Comparison of ENCODE assay signal across 18 cellular contexts in genomic region chr15:72857331-72858065, GRCh38.
DNase-seq lines count a peak whose midpoint lies in the region; FAIRE-seq and TF ChIP-seq lines count a peak whose summit lies in the region.
"Had no signal": no experiment of that assay in that cellular context is flagged by ENCODE, and none has a peak within 500 bp of the region (broad histone marks: within the 10 kb centered on the region; RNA-seq: fewer than 3 reads in every experiment).

No MANE protein-coding gene starts in this region.

- H3K79me2 ChIP-seq in OCI-LY7 (ENCODE audit: insufficient read depth, low read depth, low read length), result no peaks in the 10 kb centered on the region

- no peaks in the 10 kb centered on the region for H3K4me1 ChIP-seq in OCI-LY7 (ENCODE audit: insufficient read depth, low read length, poor library complexity, severe bottlenecking)
- H3K4me1 ChIP-seq in stomach, result no peaks in the 10 kb centered on the region
- H3K4me1 ChIP-seq: A549, BLaER1, Caco-2 had no signal

- no peak for FAIRE-seq in bronchial epithelial cell (lab: Jason Lieb, UNC)
- FAIRE-seq: A549 had no signal

- no peaks in the 10 kb centered on the region for H3K9me2 ChIP-seq in OCI-LY7 (ENCODE audit: insufficient read depth, low read length)

- H3K27ac ChIP-seq in OCI-LY7 (ENCODE audit: low read depth, low read length, poor library complexity, severe bottlenecking), result no peak overlapping the region
- H3K27ac ChIP-seq in stomach, result no peak overlapping the region
- H3K27ac ChIP-seq: A549, BLaER1, GM23248 had no signal

- POLR2A ChIA-PET in GM10248 (lab: Yijun Ruan, JAX), result no interaction called here
- POLR2A ChIA-PET in OCI-LY7 (lab: Charles Lee), result no interaction called here

- no peaks in the 10 kb centered on the region for H3K27me3 ChIP-seq in bronchial epithelial cell (ENCODE audit: control insufficient read depth, insufficient read depth, low read length)
- H3K27me3 ChIP-seq in stomach, result peaks cover 0 to 6% (median 0%) of the 10 kb centered on the region in 3 donors
- H3K27me3 ChIP-seq: BLaER1 had no signal

- H4K20me1 ChIP-seq in OCI-LY7 (ENCODE audit: insufficient read depth, low read length), result no peaks in the 10 kb centered on the region
- H4K20me1 ChIP-seq: BLaER1 had no signal

- peaks cover 5% of the 10 kb centered on the region for H3K9me3 Mint-ChIP-seq in neural crest cell
- H3K9me3 Mint-ChIP-seq: CD8-positive, alpha-beta memory T cell had no signal

- TF ChIP-seq CTCF in GM10248 (IDR thresholded peaks at IDR 0.05; ENCODE audit: control extremely low read depth, extremely low read depth, low read depth, missing control alignments), result no peak
- TF ChIP-seq CTCF in bronchial epithelial cell (IDR thresholded peaks at IDR 0.05; ENCODE audit: insufficient read depth, low read length, severe bottlenecking), result no peak
- TF ChIP-seq CTCF in neural crest cell (conservative IDR thresholded peaks at IDR 0.05), result no peak
- TF ChIP-seq CTCF in OCI-LY7 (conservative IDR thresholded peaks at IDR 0.05; ENCODE audit: low read length), result no peak
- TF ChIP-seq CTCF in stomach (IDR thresholded peaks at IDR 0.05), result no peak

- peaks cover 5% of the 10 kb centered on the region for H3K27me3 Mint-ChIP-seq in neural crest cell (ENCODE audit: low read depth)

- H3K36me3 ChIP-seq in bronchial epithelial cell (ENCODE audit: control insufficient read depth, insufficient read depth, low read length), result no peaks in the 10 kb centered on the region
- H3K36me3 ChIP-seq in OCI-LY7 (ENCODE audit: insufficient read depth, low read length), result no peaks in the 10 kb centered on the region
- no peaks in the 10 kb centered on the region for H3K36me3 ChIP-seq in stomach
- H3K36me3 ChIP-seq: BLaER1 had no signal

- H3K27ac Mint-ChIP-seq in neural crest cell (ENCODE audit: unreplicated experiment), result peak overlapping the region; percentile 2
- H3K27ac Mint-ChIP-seq: IgD-negative memory B cell had no signal

- H3K4me3 Mint-ChIP-seq in neural crest cell, result no peak overlapping the region
- H3K4me3 Mint-ChIP-seq: CD8-positive, alpha-beta memory T cell; IgD-negative memory B cell had no signal

- H3K9me3 ChIP-seq in OCI-LY7 (ENCODE audit: low read length), result no peaks in the 10 kb centered on the region
- no peaks in the 10 kb centered on the region for H3K9me3 ChIP-seq in stomach
- H3K9me3 ChIP-seq: A549, BLaER1, Caco-2 had no signal

- H2AFZ ChIP-seq in OCI-LY7 (ENCODE audit: low read length), result no peak overlapping the region
- H2AFZ ChIP-seq: GM23248 had no signal

- H3K4me2 ChIP-seq in OCI-LY7 (ENCODE audit: low read length), result no peak overlapping the region
- H3K4me2 ChIP-seq: A549, BLaER1 had no signal

- H3K4me1 Mint-ChIP-seq in neural crest cell, result no peaks in the 10 kb centered on the region
- H3K4me1 Mint-ChIP-seq: CD8-positive, alpha-beta memory T cell; IgD-negative memory B cell had no signal

- H3K4me3 ChIP-seq in bronchial epithelial cell (ENCODE audit: low read depth, low read length), result no peak overlapping the region
- H3K4me3 ChIP-seq in OCI-LY7 (ENCODE audit: low read depth, low read length, poor library complexity, severe bottlenecking), result no peak overlapping the region
- H3K4me3 ChIP-seq in stomach, result no peak overlapping the region
- H3K4me3 ChIP-seq: A549, BLaER1, GM23248 had no signal

- CTCF ChIA-PET in GM10248 (lab: Yijun Ruan, JAX), result no interaction called here
- CTCF ChIA-PET in OCI-LY7 (lab: Charles Lee; ENCODE audit: unreplicated experiment), result no interaction called here

- DNase-seq in AG20443 (ENCODE audit: low spot score) (peak; percentile 2), GM10248 (ENCODE audit: extremely low spot score) (peak; percentile 1), bronchial epithelial cell (ENCODE audit: low read depth) (peak; percentile 26), neural crest cell (ENCODE audit: low read depth, low spot score) (no peak), RPMI8226 (no peak), OCI-LY7 (ENCODE audit: low spot score) (no peak), AG08396 (ENCODE audit: low spot score) (no peak), stomach (no peak)
- DNase-seq: AML-193; Caco-2; CD8-positive, alpha-beta memory T cell; DND-41; GDM1; GM23248; H7 had no signal

- intact Hi-C loops in OCI-LY7 (cut with micrococcal nuclease; ENCODE audit: unreplicated experiment), result no loop called here
- intact Hi-C loops in stomach (cut with DNase I; ENCODE audit: low total_unique reads), result no loop called here

- no peaks in the 10 kb centered on the region for H3K36me3 Mint-ChIP-seq in neural crest cell (ENCODE audit: low read depth)
- H3K36me3 Mint-ChIP-seq: IgD-negative memory B cell had no signal

- no peak for TF ChIP-seq EP300 in stomach (IDR thresholded peaks at IDR 0.05)

- BruUV-seq in OCI-LY7 (replicated peaks; lab: Mats Ljungman, UMichigan), result no TSS peak

- no peak for TF ChIP-seq POLR2A in stomach (IDR thresholded peaks at IDR 0.05)

- WGBS in stomach, 5 donors, result 65 to 74% (median 73%) methylated on average over 9 of the region's 9 CpGs

Comparison
In these comparisons a context has a peak if more than half of its experiments do, and no peak if none do; other contexts are left out.
1. DNase-seq: peak in AG20443 (single experiment), GM10248 (single experiment) and bronchial epithelial cell (single experiment); none in neural crest cell (single experiment), RPMI8226 (single experiment), OCI-LY7 (single experiment), AG08396 (single experiment) and stomach (single experiment).